9 cellular contexts compared by ENCODE assay signal in the genomic region with DNA sequence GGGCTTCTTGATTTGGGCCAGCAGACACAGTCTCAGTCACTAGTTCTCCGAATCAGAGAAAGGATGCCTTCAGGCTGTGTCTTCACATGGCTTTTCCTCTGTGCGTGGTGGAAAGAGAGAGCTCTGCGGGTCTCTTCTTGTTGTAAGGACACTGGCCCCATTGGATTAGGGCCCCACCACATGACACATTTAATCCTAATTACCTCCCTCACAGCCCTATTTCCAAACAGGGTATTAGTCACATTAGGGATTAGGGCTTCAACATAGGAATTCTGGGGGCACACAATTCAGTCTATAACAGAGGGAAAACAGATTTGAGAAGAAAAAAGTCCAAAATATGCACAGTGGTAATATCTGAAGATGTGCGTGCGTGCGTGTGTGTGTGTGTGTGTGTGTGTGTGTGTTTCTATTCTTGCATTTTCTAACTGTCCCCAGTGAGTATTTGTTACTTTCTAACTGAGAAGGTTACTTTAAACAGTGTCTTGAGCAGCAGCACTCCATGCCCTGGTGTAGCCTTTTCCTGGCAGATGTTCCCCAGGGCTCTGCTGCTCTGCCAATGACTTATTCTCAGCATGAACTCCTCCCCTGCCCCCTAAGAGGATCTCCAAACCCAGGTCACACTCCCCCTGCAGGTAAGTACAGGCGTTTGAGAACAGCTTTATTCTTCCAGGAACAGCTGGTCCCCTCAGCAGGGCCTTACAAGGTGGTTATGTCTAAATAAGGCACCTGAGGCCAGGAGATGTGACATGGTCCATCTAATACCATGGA.
A peak's percentile ranks its signal among the peaks of the same experiment; 100 is the strongest.
DNase-seq lines count a peak whose midpoint lies in the region; ATAC-seq and TF ChIP-seq lines count a peak whose summit lies in the region.
"Had no signal": no experiment of that assay in that cellular context is flagged by ENCODE, and none has a peak within 500 bp of the region (broad histone marks: within the 10 kb centered on the region; RNA-seq: fewer than 3 reads in every experiment).

No MANE protein-coding gene starts in this region.

- no peak overlapping the region for H3K4me2 ChIP-seq in smooth muscle cell

- no peak overlapping the region for H3K4me3 ChIP-seq in Jurkat, Clone E6-1 (ENCODE audit: low read length)
- no peak overlapping the region for H3K4me3 ChIP-seq in smooth muscle cell
- H3K4me3 ChIP-seq: SK-N-MC had no signal

- 60% methylated on average over 7 of the region's 7 CpGs for WGBS in smooth muscle cell (ENCODE audit: low lambda C conversion rate)

- H3K27me3 Mint-ChIP-seq in activated CD4-positive, alpha-beta T cell treated with anti-CD3 and anti-CD28 coated beads, Interleukin-2, amount 10 ng/mL, durations not matched to agents 7 days and 5 days = no peaks in the 10 kb centered on the region

- H3K27ac Mint-ChIP-seq in activated CD4-positive, alpha-beta T cell treated with anti-CD3 and anti-CD28 coated beads, Interleukin-2, amount 10 ng/mL, durations not matched to agents 7 days and 5 days = peak overlapping the region; percentile 41

- no peaks in the 10 kb centered on the region for H4K20me1 ChIP-seq in smooth muscle cell (ENCODE audit: low read depth)

- H3K27ac ChIP-seq in smooth muscle cell (ENCODE audit: low read depth) (no peak overlapping the region), substantia nigra (ENCODE audit: low read depth, low read length, poor library complexity, severe bottlenecking) (no peak overlapping the region)
- H3K27ac ChIP-seq: SK-N-MC had no signal

- H3K36me3 ChIP-seq in smooth muscle cell (ENCODE audit: low read depth) = no peaks in the 10 kb centered on the region

- POLR2A ChIA-PET in activated CD4-positive, alpha-beta T cell treated with anti-CD3 and anti-CD28 coated beads, Interleukin-2, amount 10 ng/mL, durations not matched to agents 7 days and 5 days (lab: Charles Lee) = no interaction called here

- no peaks in the 10 kb centered on the region for H3K27me3 ChIP-seq in smooth muscle cell (ENCODE audit: low read depth)

- peaks cover 9% of the 10 kb centered on the region for H3F3A ChIP-seq in smooth muscle cell (ENCODE audit: low read depth)

- peak; percentile 21 for DNase-seq in COLO668 (lab: John Stamatoyannopoulos, UW; ENCODE audit: unreplicated experiment)
- peak; percentile 53 for DNase-seq in GM19238 (ENCODE audit: insufficient read length, low spot score)
- DNase-seq in Jurkat, Clone E6-1 (ENCODE audit: low read depth, low spot score) = peak; percentile 61
- DNase-seq in activated CD4-positive, alpha-beta T cell treated with anti-CD3 and anti-CD28 coated beads, Interleukin-2, amount 10 ng/mL, durations not matched to agents 7 days and 5 days = peak; percentile 60
- peak; percentile 20 for DNase-seq in fibroblast of gingiva (ENCODE audit: low read depth)
- no peak for DNase-seq in smooth muscle cell (lab: John Stamatoyannopoulos, UW; ENCODE audit: unreplicated experiment)
- no peak for DNase-seq in substantia nigra (lab: John Stamatoyannopoulos, UW)

- CTCF ChIA-PET in activated CD4-positive, alpha-beta T cell treated with anti-CD3 and anti-CD28 coated beads, Interleukin-2, amount 10 ng/mL, durations not matched to agents 7 days and 5 days (lab: Charles Lee) = interaction anchor here (0.6 to 0.7 kb wide), 4 partner anchors 12 to 613 kb away, joined by 3 to 4 read pairs (median 3); no protein-coding TSS in a partner anchor

- H3K4me1 ChIP-seq in smooth muscle cell (ENCODE audit: low read depth) = peaks cover 18% of the 10 kb centered on the region

- peaks cover 58% of the 10 kb centered on the region for H3K4me1 Mint-ChIP-seq in activated CD4-positive, alpha-beta T cell treated with anti-CD3 and anti-CD28 coated beads, Interleukin-2, amount 10 ng/mL, durations not matched to agents 7 days and 5 days

- no peak for ATAC-seq in HG03159 (IDR thresholded peaks at IDR 0.05; ENCODE audit: unreplicated experiment)

- no peaks in the 10 kb centered on the region for H3K9me3 ChIP-seq in smooth muscle cell (replicated peaks; ENCODE audit: low read depth)

- no peak overlapping the region for H2AFZ ChIP-seq in smooth muscle cell (ENCODE audit: low read depth)

- H3K9me3 Mint-ChIP-seq in activated CD4-positive, alpha-beta T cell treated with anti-CD3 and anti-CD28 coated beads, Interleukin-2, amount 10 ng/mL, durations not matched to agents 7 days and 5 days = no peaks in the 10 kb centered on the region

- TF ChIP-seq CTCF in smooth muscle cell (IDR thresholded peaks at IDR 0.05; ENCODE audit: borderline replicate concordance, insufficient read depth, poor library complexity, severe bottlenecking) = peak; percentile 32

- H3K36me3 Mint-ChIP-seq in activated CD4-positive, alpha-beta T cell treated with anti-CD3 and anti-CD28 coated beads, Interleukin-2, amount 10 ng/mL, durations not matched to agents 7 days and 5 days (ENCODE audit: low read depth) = peaks cover 81% of the 10 kb centered on the region

- no peak overlapping the region for H3K4me3 Mint-ChIP-seq in activated CD4-positive, alpha-beta T cell treated with anti-CD3 and anti-CD28 coated beads, Interleukin-2, amount 10 ng/mL, durations not matched to agents 7 days and 5 days

- H3K79me2 ChIP-seq in smooth muscle cell (ENCODE audit: low read depth) = no peaks in the 10 kb centered on the region

- H3K9ac ChIP-seq in smooth muscle cell (ENCODE audit: low read depth) = no peak overlapping the region

Comparison
In these comparisons a context has a peak if more than half of its experiments do, and no peak if none do; other contexts are left out.
1. DNase-seq: peak in COLO668 (single experiment), GM19238 (single experiment), Jurkat, Clone E6-1 (single experiment), activated CD4-positive, alpha-beta T cell treated with anti-CD3 and anti-CD28 coated beads, Interleukin-2, amount 10 ng/mL, durations not matched to agents 7 days and 5 days (single experiment) and fibroblast of gingiva (single experiment); none in smooth muscle cell (single experiment) and substantia nigra (0 of 49).